In the genomic region with DNA sequence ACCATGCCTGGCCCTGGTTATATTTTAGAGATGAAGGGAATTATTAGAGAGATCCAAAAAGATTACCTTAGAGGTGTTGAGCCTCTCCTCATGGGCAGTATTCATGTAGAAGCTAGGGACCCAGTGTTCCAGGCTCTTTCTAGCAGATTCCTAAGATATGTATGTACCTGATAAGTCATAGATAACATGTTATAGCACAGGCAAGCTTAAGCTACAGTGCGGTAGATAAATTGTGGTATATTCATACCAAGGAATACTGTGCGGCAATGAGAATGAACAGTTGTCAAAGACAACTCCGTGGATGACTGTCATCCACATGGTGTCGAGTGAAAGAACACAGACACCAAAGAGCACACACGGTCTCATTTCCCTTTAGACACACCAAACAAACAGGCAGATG, we compare ENCODE assay signal across 1 cellular context.
TF ChIP-seq lines count a peak whose summit lies in the region.

No MANE protein-coding gene starts in this region.

TF ChIP-seq in WTC11, 78 proteins besides CTCF, POLR2A, EP300 and RAD21 (continued from another document):
- TF ChIP-seq, protein P1, sequence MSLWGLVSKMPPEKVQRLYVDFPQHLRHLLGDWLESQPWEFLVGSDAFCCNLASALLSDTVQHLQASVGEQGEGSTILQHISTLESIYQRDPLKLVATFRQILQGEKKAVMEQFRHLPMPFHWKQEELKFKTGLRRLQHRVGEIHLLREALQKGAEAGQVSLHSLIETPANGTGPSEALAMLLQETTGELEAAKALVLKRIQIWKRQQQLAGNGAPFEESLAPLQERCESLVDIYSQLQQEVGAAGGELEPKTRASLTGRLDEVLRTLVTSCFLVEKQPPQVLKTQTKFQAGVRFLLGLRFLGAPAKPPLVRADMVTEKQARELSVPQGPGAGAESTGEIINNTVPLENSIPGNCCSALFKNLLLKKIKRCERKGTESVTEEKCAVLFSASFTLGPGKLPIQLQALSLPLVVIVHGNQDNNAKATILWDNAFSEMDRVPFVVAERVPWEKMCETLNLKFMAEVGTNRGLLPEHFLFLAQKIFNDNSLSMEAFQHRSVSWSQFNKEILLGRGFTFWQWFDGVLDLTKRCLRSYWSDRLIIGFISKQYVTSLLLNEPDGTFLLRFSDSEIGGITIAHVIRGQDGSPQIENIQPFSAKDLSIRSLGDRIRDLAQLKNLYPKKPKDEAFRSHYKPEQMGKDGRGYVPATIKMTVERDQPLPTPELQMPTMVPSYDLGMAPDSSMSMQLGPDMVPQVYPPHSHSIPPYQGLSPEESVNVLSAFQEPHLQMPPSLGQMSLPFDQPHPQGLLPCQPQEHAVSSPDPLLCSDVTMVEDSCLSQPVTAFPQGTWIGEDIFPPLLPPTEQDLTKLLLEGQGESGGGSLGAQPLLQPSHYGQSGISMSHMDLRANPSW (CRISPR knock-in tag; conservative IDR thresholded peaks at IDR 0.05; ENCODE audit: low read depth): no peak
- TF ChIP-seq GABPB1 (CRISPR knock-in tag; IDR thresholded peaks at IDR 0.05) (no peak), ZNF263 (CRISPR knock-in tag; IDR thresholded peaks at IDR 0.05; ENCODE audit: low read depth) (no peak), NFE2L1 (CRISPR knock-in tag; IDR thresholded peaks at IDR 0.05) (no peak), ATF1 (CRISPR knock-in tag; IDR thresholded peaks at IDR 0.05) (no peak), TEAD4 (CRISPR knock-in tag; IDR thresholded peaks at IDR 0.05) (no peak)
- TF ChIP-seq, protein P2, sequence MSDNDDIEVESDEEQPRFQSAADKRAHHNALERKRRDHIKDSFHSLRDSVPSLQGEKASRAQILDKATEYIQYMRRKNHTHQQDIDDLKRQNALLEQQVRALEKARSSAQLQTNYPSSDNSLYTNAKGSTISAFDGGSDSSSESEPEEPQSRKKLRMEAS (CRISPR knock-in tag; IDR thresholded peaks at IDR 0.05): no peak
- TF ChIP-seq, protein P3, sequence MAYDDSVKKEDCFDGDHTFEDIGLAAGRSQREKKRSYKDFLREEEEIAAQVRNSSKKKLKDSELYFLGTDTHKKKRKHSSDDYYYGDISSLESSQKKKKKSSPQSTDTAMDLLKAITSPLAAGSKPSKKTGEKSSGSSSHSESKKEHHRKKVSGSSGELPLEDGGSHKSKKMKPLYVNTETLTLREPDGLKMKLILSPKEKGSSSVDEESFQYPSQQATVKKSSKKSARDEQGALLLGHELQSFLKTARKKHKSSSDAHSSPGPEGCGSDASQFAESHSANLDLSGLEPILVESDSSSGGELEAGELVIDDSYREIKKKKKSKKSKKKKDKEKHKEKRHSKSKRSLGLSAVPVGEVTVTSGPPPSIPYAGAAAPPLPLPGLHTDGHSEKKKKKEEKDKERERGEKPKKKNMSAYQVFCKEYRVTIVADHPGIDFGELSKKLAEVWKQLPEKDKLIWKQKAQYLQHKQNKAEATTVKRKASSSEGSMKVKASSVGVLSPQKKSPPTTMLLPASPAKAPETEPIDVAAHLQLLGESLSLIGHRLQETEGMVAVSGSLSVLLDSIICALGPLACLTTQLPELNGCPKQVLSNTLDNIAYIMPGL (CRISPR knock-in tag; IDR thresholded peaks at IDR 0.05): no peak
- TF ChIP-seq, protein P4, sequence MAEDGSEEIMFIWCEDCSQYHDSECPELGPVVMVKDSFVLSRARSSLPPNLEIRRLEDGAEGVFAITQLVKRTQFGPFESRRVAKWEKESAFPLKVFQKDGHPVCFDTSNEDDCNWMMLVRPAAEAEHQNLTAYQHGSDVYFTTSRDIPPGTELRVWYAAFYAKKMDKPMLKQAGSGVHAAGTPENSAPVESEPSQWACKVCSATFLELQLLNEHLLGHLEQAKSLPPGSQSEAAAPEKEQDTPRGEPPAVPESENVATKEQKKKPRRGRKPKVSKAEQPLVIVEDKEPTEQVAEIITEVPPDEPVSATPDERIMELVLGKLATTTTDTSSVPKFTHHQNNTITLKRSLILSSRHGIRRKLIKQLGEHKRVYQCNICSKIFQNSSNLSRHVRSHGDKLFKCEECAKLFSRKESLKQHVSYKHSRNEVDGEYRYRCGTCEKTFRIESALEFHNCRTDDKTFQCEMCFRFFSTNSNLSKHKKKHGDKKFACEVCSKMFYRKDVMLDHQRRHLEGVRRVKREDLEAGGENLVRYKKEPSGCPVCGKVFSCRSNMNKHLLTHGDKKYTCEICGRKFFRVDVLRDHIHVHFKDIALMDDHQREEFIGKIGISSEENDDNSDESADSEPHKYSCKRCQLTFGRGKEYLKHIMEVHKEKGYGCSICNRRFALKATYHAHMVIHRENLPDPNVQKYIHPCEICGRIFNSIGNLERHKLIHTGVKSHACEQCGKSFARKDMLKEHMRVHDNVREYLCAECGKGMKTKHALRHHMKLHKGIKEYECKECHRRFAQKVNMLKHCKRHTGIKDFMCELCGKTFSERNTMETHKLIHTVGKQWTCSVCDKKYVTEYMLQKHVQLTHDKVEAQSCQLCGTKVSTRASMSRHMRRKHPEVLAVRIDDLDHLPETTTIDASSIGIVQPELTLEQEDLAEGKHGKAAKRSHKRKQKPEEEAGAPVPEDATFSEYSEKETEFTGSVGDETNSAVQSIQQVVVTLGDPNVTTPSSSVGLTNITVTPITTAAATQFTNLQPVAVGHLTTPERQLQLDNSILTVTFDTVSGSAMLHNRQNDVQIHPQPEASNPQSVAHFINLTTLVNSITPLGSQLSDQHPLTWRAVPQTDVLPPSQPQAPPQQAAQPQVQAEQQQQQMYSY (CRISPR knock-in tag; IDR thresholded peaks at IDR 0.05): no peak
- TF ChIP-seq, protein P5, sequence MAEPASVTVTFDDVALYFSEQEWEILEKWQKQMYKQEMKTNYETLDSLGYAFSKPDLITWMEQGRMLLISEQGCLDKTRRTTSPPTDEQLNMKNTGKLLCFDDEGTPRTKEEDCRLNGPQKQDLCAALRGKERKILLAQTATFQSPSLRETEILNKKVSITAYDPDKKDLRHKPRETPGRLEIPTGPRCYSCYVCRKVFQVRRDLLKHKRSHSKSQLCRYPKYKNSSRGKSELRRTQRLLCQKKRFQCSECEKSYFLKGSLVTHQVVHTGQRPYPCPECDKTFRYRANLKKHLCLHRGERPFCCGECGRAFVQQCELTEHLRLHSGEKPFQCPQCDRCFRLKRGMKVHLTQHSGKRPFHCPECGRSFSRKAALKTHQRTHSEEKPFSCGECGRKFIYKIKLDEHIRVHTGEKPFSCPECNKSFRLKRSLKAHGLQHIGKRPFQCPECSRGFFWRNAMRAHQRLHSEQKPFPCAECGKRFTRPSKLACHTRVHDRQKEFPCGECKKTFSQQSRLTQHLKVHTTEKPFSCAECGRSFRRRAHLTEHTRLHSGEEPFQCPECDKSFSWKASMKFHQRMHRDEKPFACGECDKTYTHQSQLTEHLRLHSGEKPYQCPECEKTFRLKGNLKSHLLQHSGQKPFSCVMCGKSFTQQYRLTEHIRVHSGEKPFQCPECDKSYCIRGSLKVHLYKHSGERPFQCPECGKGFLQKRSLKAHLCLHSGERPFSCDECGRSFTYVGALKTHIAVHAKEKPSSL (CRISPR knock-in tag; conservative IDR thresholded peaks at IDR 0.05): no peak
